8 cellular contexts compared by ENCODE assay signal in the genomic region with DNA sequence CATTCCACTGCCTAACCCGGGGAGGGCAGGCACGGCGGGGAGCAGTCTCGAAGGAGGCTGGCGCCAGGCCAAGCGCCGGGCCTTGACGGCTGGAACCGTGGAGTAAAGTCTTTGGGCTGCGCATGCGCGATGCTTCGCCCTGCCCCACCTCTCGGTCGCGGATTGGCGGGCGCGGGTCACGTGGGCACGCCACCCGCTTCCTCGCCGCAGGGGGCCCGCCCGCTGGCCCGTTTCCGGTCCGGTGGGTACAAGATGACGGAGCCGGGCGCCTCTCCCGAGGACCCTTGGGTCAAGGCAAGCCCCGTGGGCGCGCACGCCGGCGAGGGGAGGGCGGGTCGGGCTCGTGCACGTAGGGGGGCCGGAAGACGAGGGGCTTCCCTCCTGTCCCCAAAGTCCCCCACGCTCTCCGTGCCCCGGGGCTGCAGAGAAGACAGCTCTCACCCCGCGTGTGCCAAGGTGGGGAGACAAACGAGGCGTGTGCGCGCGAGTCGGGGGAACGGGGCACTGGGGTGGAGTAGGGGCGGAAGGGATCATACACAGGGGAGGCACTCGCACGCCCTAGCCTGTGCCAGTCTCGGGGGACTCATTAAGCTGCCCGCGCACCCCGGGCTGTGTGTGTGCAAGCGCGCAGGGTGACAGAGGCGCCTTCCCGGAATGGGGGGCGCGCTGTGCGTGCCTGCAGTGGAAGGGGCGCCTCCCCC. TPM values are rescaled to one million over a fixed set of nuclear protein-coding genes. Genes with fewer than 3 reads are reported as not detected.
DNase-seq lines count a peak whose midpoint lies in the region.

A gene with protein sequence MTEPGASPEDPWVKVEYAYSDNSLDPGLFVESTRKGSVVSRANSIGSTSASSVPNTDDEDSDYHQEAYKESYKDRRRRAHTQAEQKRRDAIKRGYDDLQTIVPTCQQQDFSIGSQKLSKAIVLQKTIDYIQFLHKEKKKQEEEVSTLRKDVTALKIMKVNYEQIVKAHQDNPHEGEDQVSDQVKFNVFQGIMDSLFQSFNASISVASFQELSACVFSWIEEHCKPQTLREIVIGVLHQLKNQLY (plus strand): TSS at position 228 of the 701 bp plus-strand sequence. CDS start 25 bp downstream, at position 253.

- DNase-seq in AG08396 (ENCODE audit: low spot score): peak; percentile 100
- peak; percentile 99 for DNase-seq in GM19238 (ENCODE audit: insufficient read length, low spot score)
- peak; percentile 96 for DNase-seq in HT-29 (ENCODE audit: low spot score)
- peak; percentile 42 for DNase-seq in NK-92 (lab: John Stamatoyannopoulos, UW; ENCODE audit: unreplicated experiment)
- peak; percentile 96 for DNase-seq in activated CD8-positive, alpha-beta memory T cell treated with anti-CD3 and anti-CD28 coated beads for 24 hours
- DNase-seq in effector CD8-positive, alpha-beta T cell (lab: John Stamatoyannopoulos, UW): peak; percentile 92
- DNase-seq in medulla oblongata (ENCODE audit: extremely low spot score): peak; percentile 93
- peak; percentile 81 to 91 (median 83) for DNase-seq in stimulated activated CD4-positive, alpha-beta T cell treated with anti-CD3 and anti-CD28 coated beads, TNF-alpha, amount 100 ng/mL, for 4 hours (ENCODE audit: low read depth in 3 of 3)

RNA-seq across cellular contexts. Expression of the gene that starts here (rescaled TPM):
- total RNA-seq in HT-29 (2014; rRNA removed; shearing (Covaris generic)): 55.9 and 63.1 TPM in 2 replicates

Comparison
In these comparisons a context has a peak if more than half of its experiments do, and no peak if none do; other contexts are left out.
1. Peak in every context shown above with its lines: DNase-seq.
2. DNase-seq: peak in every context shown above with its lines; median percentile 100 in AG08396; 99 in GM19238; 96 in HT-29; 96 in activated CD8-positive, alpha-beta memory T cell treated with anti-CD3 and anti-CD28 coated beads for 24 hours; 93 in medulla oblongata; 92 in effector CD8-positive, alpha-beta T cell; 83 in stimulated activated CD4-positive, alpha-beta T cell treated with anti-CD3 and anti-CD28 coated beads, TNF-alpha, amount 100 ng/mL, for 4 hours; 42 in NK-92.